Comparison of ENCODE assay signal across 8 cellular contexts in the genomic region with DNA sequence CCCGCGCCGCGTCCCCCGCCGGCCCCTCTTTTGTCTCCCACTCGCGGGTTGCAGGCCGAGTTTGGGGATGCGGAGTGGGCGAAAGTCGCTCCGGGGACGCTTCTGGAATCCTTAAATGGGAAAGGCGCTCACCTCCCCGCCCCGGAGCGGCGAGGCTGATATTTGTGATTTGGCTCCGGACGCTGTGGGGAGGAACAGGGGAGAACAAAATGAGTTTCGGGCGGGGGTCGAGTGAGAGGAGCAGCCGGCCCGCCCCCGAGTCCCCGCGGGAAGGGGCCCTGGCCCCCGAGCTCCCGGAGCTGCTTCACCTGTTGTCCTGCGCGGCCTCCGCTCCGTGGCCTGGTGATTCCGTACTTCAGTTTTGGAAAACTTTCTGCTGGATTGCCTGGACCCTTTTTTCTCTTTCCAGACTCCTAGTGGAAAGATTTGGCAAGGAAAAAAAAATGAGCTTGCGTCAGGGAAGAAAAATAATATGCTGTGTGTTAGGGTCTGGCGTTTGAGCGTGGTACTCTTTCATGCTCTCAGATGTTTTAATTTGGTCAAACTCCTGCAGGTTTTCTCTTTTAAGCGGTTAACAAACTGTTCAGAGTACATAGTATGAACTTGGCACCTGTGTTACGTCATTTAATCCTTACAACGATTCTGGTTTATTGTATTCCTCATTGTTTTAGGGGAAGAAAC. TPM values are rescaled to one million over a fixed set of nuclear protein-coding genes. Genes with fewer than 3 reads are reported as not detected.
DNase-seq lines count a peak whose midpoint lies in the region; ATAC-seq and TF ChIP-seq lines count a peak whose summit lies in the region.

No MANE protein-coding gene starts in this region.

- no peak for ATAC-seq in Right ventricle myocardium inferior
- ATAC-seq in HG03025 (IDR thresholded peaks at IDR 0.05; ENCODE audit: low FRiP score, unreplicated experiment) = no peak

- H3K4me3 ChIP-seq in NB4 (ENCODE audit: low read depth, low read length) = peak overlapping the region; percentile 77
- peak overlapping the region; percentile 83 for H3K4me3 ChIP-seq in fibroblast of pulmonary artery (replicated peaks; ENCODE audit: low read depth, low read length)

- TF ChIP-seq CTCF in NB4 (IDR thresholded peaks at IDR 0.05; ENCODE audit: low read depth, low read length) = no peak
- peak; percentile 37 for TF ChIP-seq CTCF in fibroblast of pulmonary artery (IDR thresholded peaks at IDR 0.05; ENCODE audit: low read length, missing control alignments)

- intact Hi-C loops in Right ventricle myocardium inferior (cut with DNase I) = loop anchor here (5.0 kb wide), 3 partner anchors 40 to 130 kb away; no protein-coding TSS in a partner anchor
- intact Hi-C loops in cardiac septum (cut with DNase I) = loop anchor here (2.0 kb wide), 1 partner anchor 144 kb away; no protein-coding TSS in a partner anchor

- TF ChIP-seq POLR2A in NB4 (IDR thresholded peaks at IDR 0.05; ENCODE audit: extremely low read depth, insufficient read length) = no peak

- DNase-seq in Right ventricle myocardium inferior (ENCODE audit: missing footprints) = peak; percentile 75
- DNase-seq in cardiac septum (ENCODE audit: low spot score) = no peak
- DNase-seq in NB4 (ENCODE audit: low read depth) = peak; percentile 58
- DNase-seq in activated T-cell treated with anti-CD3 and anti-CD28 coated beads for 48 hours (ENCODE audit: low read depth) = peak; percentile 10
- DNase-seq in fibroblast of pulmonary artery (ENCODE audit: low read depth) = peak; percentile 68
- peak in 32 of 56 donors; percentile 13 to 63 (median 42) for DNase-seq in nucleus accumbens (lab: John Stamatoyannopoulos, UW)
- DNase-seq in NCI-H187 treated with DMSO at 0.1 percent for 48 hours (lab: John Stamatoyannopoulos, UW) = no peak

RNA-seq across cellular contexts. Expression of a gene that starts 0.8 kb away (rescaled TPM):
- total RNA-seq in Right ventricle myocardium inferior = 53.2 TPM
- 60.0 TPM for total RNA-seq in cardiac septum

Comparison
In these comparisons a context has a peak if more than half of its experiments do, and no peak if none do; other contexts are left out.
1. DNase-seq: peak in Right ventricle myocardium inferior (single experiment), NB4 (single experiment), activated T-cell treated with anti-CD3 and anti-CD28 coated beads for 48 hours (single experiment), fibroblast of pulmonary artery (single experiment) and nucleus accumbens (32 of 56); none in cardiac septum (single experiment) and NCI-H187 treated with DMSO at 0.1 percent for 48 hours (single experiment).